ENCODE assay signal across 15 cellular contexts in genomic region chr22:23836692-23837495, GRCh38. TPM values are rescaled to one million over a fixed set of nuclear protein-coding genes. Genes with fewer than 3 reads are reported as not detected.
DNase-seq lines count a peak whose midpoint lies in the region; ATAC-seq, FAIRE-seq and TF ChIP-seq lines count a peak whose summit lies in the region.
"Had no signal": no experiment of that assay in that cellular context is flagged by ENCODE, and none has a peak within 500 bp of the region (broad histone marks: within the 10 kb centered on the region; RNA-seq: fewer than 3 reads in every experiment).

No MANE protein-coding gene starts in this region.

- H3K79me2 ChIP-seq in GM23338 (replicated peaks; ENCODE audit: insufficient read depth) (no peaks in the 10 kb centered on the region), astrocyte (ENCODE audit: insufficient read depth, low read length) (peaks cover 9% of the 10 kb centered on the region)

- H3K4me2 ChIP-seq in BLaER1 treated with 17β-estradiol and CSF1 and Interleukin-3, amounts not matched to agents 10 nM and 100 nM, result peak overlapping the region; percentile 72 to 98 (median 93); a peak in 20 of 22 replicates
- no peak overlapping the region; the same call in 1 of the 2 replicates for H3K4me2 ChIP-seq in GM23338
- no peak overlapping the region for H3K4me2 ChIP-seq in astrocyte (ENCODE audit: low read length)

- H2AFZ ChIP-seq in GM23338 (no peak overlapping the region), astrocyte (ENCODE audit: low read depth, low read length) (no peak overlapping the region)

- peak overlapping the region in 1 of 10 experiments; percentile 66; a peak in 2 of 20 replicates for H3K4me3 ChIP-seq in BLaER1 treated with 17β-estradiol and CSF1 and Interleukin-3, amounts not matched to agents 10 nM and 100 nM
- H3K4me3 ChIP-seq in GM23338, result no peak overlapping the region
- H3K4me3 ChIP-seq in astrocyte (ENCODE audit: insufficient read depth, low read depth, low read length), result no peak overlapping the region

- H3K9me3 ChIP-seq in BLaER1 treated with 17β-estradiol and CSF1 and Interleukin-3, amounts not matched to agents 10 nM and 100 nM (replicated peaks in 1 of 11), result no peaks in the 10 kb centered on the region
- H3K9me3 ChIP-seq in astrocyte (ENCODE audit: insufficient read depth, low read depth, low read length), result no peaks in the 10 kb centered on the region

- DNase-seq in GM23338 (ENCODE audit: low spot score) (no peak), astrocyte (ENCODE audit: low read depth) (no peak), natural killer cell (no peak), DMS153 (lab: John Stamatoyannopoulos, UW) (no peak), nucleus accumbens (lab: John Stamatoyannopoulos, UW) (no peak)
- DNase-seq: foreskin melanocyte, left colon, NCI-H1436, NCI-H510A treated with DMSO at 0.1 percent for 48 hours, occipital lobe, SHP77 had no signal

- H3K36me3 ChIP-seq in BLaER1 treated with 17β-estradiol and CSF1 and Interleukin-3, amounts not matched to agents 10 nM and 100 nM, result peaks cover 44 to 57% (median 47%) of the 10 kb centered on the region in 11 experiments
- no peaks in the 10 kb centered on the region for H3K36me3 ChIP-seq in GM23338 (ENCODE audit: insufficient read depth)
- H3K36me3 ChIP-seq in astrocyte (ENCODE audit: insufficient read depth, low read length), result peaks cover 4% of the 10 kb centered on the region

- peak overlapping the region in 4 of 11 experiments; percentile 42 to 66 (median 62); a peak in 4 of 22 replicates for H3K27ac ChIP-seq in BLaER1 treated with 17β-estradiol and CSF1 and Interleukin-3, amounts not matched to agents 10 nM and 100 nM
- H3K27ac ChIP-seq in GM23338 (ENCODE audit: low read depth) (no peak overlapping the region), astrocyte (ENCODE audit: low read depth, low read length) (no peak overlapping the region)

- H4K20me1 ChIP-seq in BLaER1 treated with 17β-estradiol and CSF1 and Interleukin-3, amounts not matched to agents 10 nM and 100 nM, result peaks cover 14 to 66% (median 58%) of the 10 kb centered on the region in 11 experiments; a peak in 21 of 22 replicates
- H4K20me1 ChIP-seq in GM23338 (replicated peaks; ENCODE audit: insufficient read depth) (peaks cover 5% of the 10 kb centered on the region; the same call in 1 of the 2 replicates), astrocyte (ENCODE audit: insufficient read depth, low read length) (peaks cover 34% of the 10 kb centered on the region)

- H3K9me3 Mint-ChIP-seq in GM23338, result peaks cover 3% of the 10 kb centered on the region; the same call in 1 of the 3 replicates
- H3K9me3 Mint-ChIP-seq in astrocyte (ENCODE audit: unreplicated experiment), result no peaks in the 10 kb centered on the region
- no peaks in the 10 kb centered on the region for H3K9me3 Mint-ChIP-seq in natural killer cell

- H3K27me3 Mint-ChIP-seq in GM23338 (ENCODE audit: insufficient read depth, low read depth, poor library complexity), result peaks cover 27% of the 10 kb centered on the region
- H3K27me3 Mint-ChIP-seq in astrocyte (ENCODE audit: low read depth, unreplicated experiment), result peaks cover 10% of the 10 kb centered on the region
- H3K27me3 Mint-ChIP-seq in natural killer cell (ENCODE audit: low read depth in 2 of 2), result no peaks in the 10 kb centered on the region

- peaks cover 14 to 60% (median 53%) of the 10 kb centered on the region in 10 experiments for H3K4me1 ChIP-seq in BLaER1 treated with 17β-estradiol and CSF1 and Interleukin-3, amounts not matched to agents 10 nM and 100 nM
- H3K4me1 ChIP-seq in GM23338 (ENCODE audit: insufficient read depth), result peaks cover 7% of the 10 kb centered on the region; the same call in 1 of the 2 replicates
- H3K4me1 ChIP-seq in astrocyte (ENCODE audit: insufficient read depth, low read length), result peaks cover 3% of the 10 kb centered on the region

- intact Hi-C loops in natural killer cell (cut with micrococcal nuclease), result no loop called here

- H3K4me1 Mint-ChIP-seq in GM23338 (peaks cover 19% of the 10 kb centered on the region), astrocyte (ENCODE audit: low read depth, unreplicated experiment) (peaks cover 2% of the 10 kb centered on the region), natural killer cell (peaks cover 22 to 24% of the 10 kb centered on the region in 2 donors)

- H3K27ac Mint-ChIP-seq in GM23338 (no peak overlapping the region), astrocyte (ENCODE audit: unreplicated experiment) (peak overlapping the region; percentile 42), natural killer cell (peak overlapping the region in 1 of 2 donors; percentile 91)

- no peak for FAIRE-seq in astrocyte (lab: Jason Lieb, UNC)
- FAIRE-seq: HTR-8/SVneo had no signal

- no peak for ATAC-seq in GM23338
- ATAC-seq in natural killer cell, result no peak
- no peak for ATAC-seq in HG03460 (IDR thresholded peaks at IDR 0.05; ENCODE audit: unreplicated experiment)
- ATAC-seq in GM21528 (IDR thresholded peaks at IDR 0.05; ENCODE audit: low FRiP score, unreplicated experiment), result no peak
- ATAC-seq: left colon had no signal

- TF ChIP-seq CTCF in GM23338 (conservative IDR thresholded peaks at IDR 0.05; ENCODE audit: low read depth in 2 of 2), result no peak
- no peak for TF ChIP-seq CTCF in astrocyte (IDR thresholded peaks at IDR 0.05; ENCODE audit: insufficient read depth, low read depth, low read length)
- no peak for TF ChIP-seq CTCF in natural killer cell (IDR thresholded peaks at IDR 0.05)

- no peaks in the 10 kb centered on the region for H3K9me2 ChIP-seq in GM23338 (ENCODE audit: insufficient read depth)

- H3F3A ChIP-seq in GM23338 (replicated peaks; ENCODE audit: low read depth), result peaks cover 6% of the 10 kb centered on the region; the same call in 1 of the 2 replicates

- peak overlapping the region in 8 of 11 experiments; percentile 22 to 76 (median 65); a peak in 13 of 22 replicates for H3K9ac ChIP-seq in BLaER1 treated with 17β-estradiol and CSF1 and Interleukin-3, amounts not matched to agents 10 nM and 100 nM
- no peak overlapping the region for H3K9ac ChIP-seq in astrocyte (ENCODE audit: low read length)

- peak overlapping the region; percentile 90; the same call in 2 of the 3 replicates for H3K4me3 Mint-ChIP-seq in GM23338
- no peak overlapping the region for H3K4me3 Mint-ChIP-seq in astrocyte (ENCODE audit: unreplicated experiment)
- H3K4me3 Mint-ChIP-seq in natural killer cell, result peak overlapping the region; percentile 93

- no peaks in the 10 kb centered on the region for H3K27me3 ChIP-seq in BLaER1 treated with 17β-estradiol and CSF1 and Interleukin-3, amounts not matched to agents 10 nM and 100 nM
- H3K27me3 ChIP-seq in GM23338 (ENCODE audit: insufficient read depth) (no peaks in the 10 kb centered on the region), astrocyte (ENCODE audit: insufficient read depth, low read length) (no peaks in the 10 kb centered on the region)

- H3K36me3 Mint-ChIP-seq in GM23338 (ENCODE audit: low read depth), result peaks cover 9% of the 10 kb centered on the region
- peaks cover 10% of the 10 kb centered on the region for H3K36me3 Mint-ChIP-seq in astrocyte (ENCODE audit: low read depth, unreplicated experiment)
- H3K36me3 Mint-ChIP-seq in natural killer cell, result no peaks in the 10 kb centered on the region

TF ChIP-seq in GM23338, 12 proteins besides CTCF, POLR2A, EP300 and RAD21:
- TF ChIP-seq CREB1 (CRISPR knock-in tag; IDR thresholded peaks at IDR 0.05; ENCODE audit: low read depth) (no peak), ETS1 (IDR thresholded peaks at IDR 0.05) (no peak), NANOG (IDR thresholded peaks at IDR 0.05; ENCODE audit: borderline replicate concordance) (no peak), ZNF114 (CRISPR knock-in tag; IDR thresholded peaks at IDR 0.05) (no peak), JUNB (IDR thresholded peaks at IDR 0.05; ENCODE audit: unreplicated experiment) (no peak)

RNA-seq across cellular contexts. Expression of gene DERL3, which starts 1.9 kb away (rescaled TPM):
- total RNA-seq in GM23338 (2014; rRNA removed; shearing (Covaris generic)), result 10.6 and 13.6 TPM in 2 replicates
- polyA plus RNA-seq in GM23338 (2016; fragmentation: Nextera tagmentation; extraction: Ambion mirVana), result 16.6 and 19.5 TPM in 2 replicates
- total RNA-seq in astrocyte, result 0.70 and 0.82 TPM in 2 replicates
- total RNA-seq in natural killer cell, result 10 to 100 TPM in 1 of 3 donors, 1 to 10 TPM in 1, under 1 TPM in 1; 0.88 to 24.5 (median 1.3) TPM

RNA-seq across cellular contexts. Expression of gene SLC2A11, which starts 20.8 kb away (rescaled TPM):
- total RNA-seq in GM23338 (2014; rRNA removed; shearing (Covaris generic)), result 15.1 and 21.8 TPM in 2 replicates
- 7.1 and 7.4 TPM in 2 replicates for polyA plus RNA-seq in GM23338 (2016; fragmentation: Nextera tagmentation; extraction: Ambion mirVana)
- 19.1 and 19.6 TPM in 2 replicates for total RNA-seq in astrocyte
- 10 to 100 TPM in 2 of 3 donors, 1 to 10 TPM in 1; 9.2 to 14.1 (median 11.8) TPM for total RNA-seq in natural killer cell

RNA-seq across cellular contexts. Expression of gene SMARCB1, which starts 50.1 kb away (rescaled TPM):
- total RNA-seq in GM23338 (2014; rRNA removed; shearing (Covaris generic)), result 115 and 132 TPM in 2 replicates
- polyA plus RNA-seq in GM23338 (2016; fragmentation: Nextera tagmentation; extraction: Ambion mirVana), result 113 and 114 TPM in 2 replicates
- total RNA-seq in astrocyte (91.3 and 115 TPM in 2 replicates), natural killer cell (10 to 100 TPM; 56.3 to 76.9 (median 69.8) TPM)

RNA-seq across cellular contexts. Expression of gene MIF, which starts 57.3 kb away (rescaled TPM):
- 800 and 881 TPM in 2 replicates for total RNA-seq in GM23338 (2014; rRNA removed; shearing (Covaris generic))
- polyA plus RNA-seq in GM23338 (2016; fragmentation: Nextera tagmentation; extraction: Ambion mirVana), result 5,205 and 5,707 TPM in 2 replicates
- 906 and 942 TPM in 2 replicates for total RNA-seq in astrocyte
- total RNA-seq in natural killer cell, result 100 to 1,000 TPM; 115 to 182 (median 133) TPM

Comparison
In these comparisons a context has a peak if more than half of its experiments do, and no peak if none do; other contexts are left out.
1. H3K4me2 ChIP-seq: peak in BLaER1 treated with 17β-estradiol and CSF1 and Interleukin-3, amounts not matched to agents 10 nM and 100 nM (11 of 11); none in GM23338 (single experiment) and astrocyte (single experiment).